In the genomic region with DNA sequence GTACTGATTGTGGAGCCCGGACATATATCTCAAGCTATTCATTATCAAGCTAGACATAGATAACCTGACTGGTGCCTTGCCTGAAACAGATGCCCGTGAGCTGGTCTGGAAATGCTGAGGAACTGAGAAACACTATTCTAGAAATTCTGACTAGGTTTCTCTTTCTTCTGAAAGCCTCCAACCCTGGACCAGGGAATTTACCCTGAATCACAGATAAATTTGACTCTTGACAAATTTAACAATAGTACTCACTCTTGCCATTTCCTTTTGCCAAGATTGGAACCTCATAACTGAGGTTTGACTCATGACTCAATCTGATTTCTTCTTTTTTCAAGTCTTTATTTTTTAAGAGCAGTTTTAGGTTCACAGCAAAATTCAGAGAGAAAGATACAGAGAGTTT, we compare ENCODE assay signal across 1 cellular context.
TF ChIP-seq lines count a peak whose summit lies in the region.

No MANE protein-coding gene starts in this region.

TF ChIP-seq in GM12878, 131 proteins besides CTCF, POLR2A, EP300 and RAD21 (continued from another document and continues in another):
- TF ChIP-seq, protein P1, sequence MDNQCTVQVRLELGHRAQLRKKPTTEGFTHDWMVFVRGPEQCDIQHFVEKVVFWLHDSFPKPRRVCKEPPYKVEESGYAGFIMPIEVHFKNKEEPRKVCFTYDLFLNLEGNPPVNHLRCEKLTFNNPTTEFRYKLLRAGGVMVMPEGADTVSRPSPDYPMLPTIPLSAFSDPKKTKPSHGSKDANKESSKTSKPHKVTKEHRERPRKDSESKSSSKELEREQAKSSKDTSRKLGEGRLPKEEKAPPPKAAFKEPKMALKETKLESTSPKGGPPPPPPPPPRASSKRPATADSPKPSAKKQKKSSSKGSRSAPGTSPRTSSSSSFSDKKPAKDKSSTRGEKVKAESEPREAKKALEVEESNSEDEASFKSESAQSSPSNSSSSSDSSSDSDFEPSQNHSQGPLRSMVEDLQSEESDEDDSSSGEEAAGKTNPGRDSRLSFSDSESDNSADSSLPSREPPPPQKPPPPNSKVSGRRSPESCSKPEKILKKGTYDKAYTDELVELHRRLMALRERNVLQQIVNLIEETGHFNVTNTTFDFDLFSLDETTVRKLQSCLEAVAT (IDR thresholded peaks at IDR 0.05), result no peak
- TF ChIP-seq, protein P2, sequence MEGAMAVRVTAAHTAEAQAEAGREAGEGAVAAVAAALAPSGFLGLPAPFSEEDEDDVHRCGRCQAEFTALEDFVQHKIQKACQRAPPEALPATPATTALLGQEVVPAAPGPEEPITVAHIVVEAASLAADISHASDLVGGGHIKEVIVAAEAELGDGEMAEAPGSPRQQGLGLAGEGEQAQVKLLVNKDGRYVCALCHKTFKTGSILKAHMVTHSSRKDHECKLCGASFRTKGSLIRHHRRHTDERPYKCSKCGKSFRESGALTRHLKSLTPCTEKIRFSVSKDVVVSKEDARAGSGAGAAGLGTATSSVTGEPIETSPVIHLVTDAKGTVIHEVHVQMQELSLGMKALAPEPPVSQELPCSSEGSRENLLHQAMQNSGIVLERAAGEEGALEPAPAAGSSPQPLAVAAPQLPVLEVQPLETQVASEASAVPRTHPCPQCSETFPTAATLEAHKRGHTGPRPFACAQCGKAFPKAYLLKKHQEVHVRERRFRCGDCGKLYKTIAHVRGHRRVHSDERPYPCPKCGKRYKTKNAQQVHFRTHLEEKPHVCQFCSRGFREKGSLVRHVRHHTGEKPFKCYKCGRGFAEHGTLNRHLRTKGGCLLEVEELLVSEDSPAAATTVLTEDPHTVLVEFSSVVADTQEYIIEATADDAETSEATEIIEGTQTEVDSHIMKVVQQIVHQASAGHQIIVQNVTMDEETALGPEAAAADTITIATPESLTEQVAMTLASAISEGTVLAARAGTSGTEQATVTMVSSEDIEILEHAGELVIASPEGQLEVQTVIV (IDR thresholded peaks at IDR 0.05; ENCODE audit: borderline replicate concordance, partially characterized antibody), result no peak
- TF ChIP-seq MTA3 (IDR thresholded peaks at IDR 0.05; ENCODE audit: borderline replicate concordance, low read length) (peak; percentile 65; the same call in 1 of the 2 replicates), RBBP5 (conservative IDR thresholded peaks at IDR 0.05) (no peak), CBFB (IDR thresholded peaks at IDR 0.05; ENCODE audit: low read depth) (no peak), KAT2A (conservative IDR thresholded peaks at IDR 0.05; ENCODE audit: control insufficient read depth, low read depth, low read length) (no peak), YBX1 (IDR thresholded peaks at IDR 0.05) (no peak), CHD2 (IDR thresholded peaks at IDR 0.05; ENCODE audit: borderline replicate concordance, low read depth, low read length) (no peak), KLF5 (IDR thresholded peaks at IDR 0.05; ENCODE audit: partially characterized antibody) (no peak), ESRRA (IDR thresholded peaks at IDR 0.05; ENCODE audit: low read length) (no peak), CBX3 (IDR thresholded peaks at IDR 0.05; ENCODE audit: borderline replicate concordance, low read depth) (no peak), NFYA (IDR thresholded peaks at IDR 0.05; ENCODE audit: borderline replicate concordance, low read depth, low read length) (no peak), LARP7 (IDR thresholded peaks at IDR 0.05) (no peak), ZNF24 (IDR thresholded peaks at IDR 0.05) (peak; percentile 32; the same call in 1 of the 2 replicates), DPF2 (IDR thresholded peaks at IDR 0.05) (0 out of 2 replicates have a peak, but pooled peaks have one; percentile 23), JUND (IDR thresholded peaks at IDR 0.05; ENCODE audit: low read depth, low read length) (no peak), PAX8 (IDR thresholded peaks at IDR 0.05) (no peak), POLR2AphosphoS5 (IDR thresholded peaks at IDR 0.05; ENCODE audit: low read length) (no peak), RELA (IDR thresholded peaks at IDR 0.05; ENCODE audit: borderline replicate concordance, partially characterized antibody) (no peak), ZNF622 (IDR thresholded peaks at IDR 0.05) (no peak), STAT1 (conservative IDR thresholded peaks at IDR 0.05) (no peak), RCOR1 (conservative IDR thresholded peaks at IDR 0.05; ENCODE audit: low read depth, low read length) (no peak), HDAC2 (IDR thresholded peaks at IDR 0.05) (no peak), NR2C1 (IDR thresholded peaks at IDR 0.05) (no peak), TBL1XR1 (IDR thresholded peaks at IDR 0.05; ENCODE audit: low read depth, low read length) (0 out of 2 replicates have a peak, but pooled peaks have one; percentile 46), SUZ12 (IDR thresholded peaks at IDR 0.05; ENCODE audit: unreplicated experiment) (no peak), IRF4 (IDR thresholded peaks at IDR 0.05; ENCODE audit: low read depth, low read length) (no peak)
- TF ChIP-seq, protein P3, sequence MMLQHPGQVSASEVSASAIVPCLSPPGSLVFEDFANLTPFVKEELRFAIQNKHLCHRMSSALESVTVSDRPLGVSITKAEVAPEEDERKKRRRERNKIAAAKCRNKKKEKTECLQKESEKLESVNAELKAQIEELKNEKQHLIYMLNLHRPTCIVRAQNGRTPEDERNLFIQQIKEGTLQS (IDR thresholded peaks at IDR 0.05; ENCODE audit: borderline replicate concordance, extremely low read depth, low read depth, low read length), result no peak
- TF ChIP-seq, protein P4, sequence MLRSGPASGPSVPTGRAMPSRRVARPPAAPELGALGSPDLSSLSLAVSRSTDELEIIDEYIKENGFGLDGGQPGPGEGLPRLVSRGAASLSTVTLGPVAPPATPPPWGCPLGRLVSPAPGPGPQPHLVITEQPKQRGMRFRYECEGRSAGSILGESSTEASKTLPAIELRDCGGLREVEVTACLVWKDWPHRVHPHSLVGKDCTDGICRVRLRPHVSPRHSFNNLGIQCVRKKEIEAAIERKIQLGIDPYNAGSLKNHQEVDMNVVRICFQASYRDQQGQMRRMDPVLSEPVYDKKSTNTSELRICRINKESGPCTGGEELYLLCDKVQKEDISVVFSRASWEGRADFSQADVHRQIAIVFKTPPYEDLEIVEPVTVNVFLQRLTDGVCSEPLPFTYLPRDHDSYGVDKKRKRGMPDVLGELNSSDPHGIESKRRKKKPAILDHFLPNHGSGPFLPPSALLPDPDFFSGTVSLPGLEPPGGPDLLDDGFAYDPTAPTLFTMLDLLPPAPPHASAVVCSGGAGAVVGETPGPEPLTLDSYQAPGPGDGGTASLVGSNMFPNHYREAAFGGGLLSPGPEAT (IDR thresholded peaks at IDR 0.05; ENCODE audit: low read depth), result peak; percentile 58; the same call in 1 of the 2 replicates
- TF ChIP-seq, protein P5, sequence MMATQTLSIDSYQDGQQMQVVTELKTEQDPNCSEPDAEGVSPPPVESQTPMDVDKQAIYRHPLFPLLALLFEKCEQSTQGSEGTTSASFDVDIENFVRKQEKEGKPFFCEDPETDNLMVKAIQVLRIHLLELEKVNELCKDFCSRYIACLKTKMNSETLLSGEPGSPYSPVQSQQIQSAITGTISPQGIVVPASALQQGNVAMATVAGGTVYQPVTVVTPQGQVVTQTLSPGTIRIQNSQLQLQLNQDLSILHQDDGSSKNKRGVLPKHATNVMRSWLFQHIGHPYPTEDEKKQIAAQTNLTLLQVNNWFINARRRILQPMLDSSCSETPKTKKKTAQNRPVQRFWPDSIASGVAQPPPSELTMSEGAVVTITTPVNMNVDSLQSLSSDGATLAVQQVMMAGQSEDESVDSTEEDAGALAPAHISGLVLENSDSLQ (IDR thresholded peaks at IDR 0.05), result no peak
- TF ChIP-seq, protein P6, sequence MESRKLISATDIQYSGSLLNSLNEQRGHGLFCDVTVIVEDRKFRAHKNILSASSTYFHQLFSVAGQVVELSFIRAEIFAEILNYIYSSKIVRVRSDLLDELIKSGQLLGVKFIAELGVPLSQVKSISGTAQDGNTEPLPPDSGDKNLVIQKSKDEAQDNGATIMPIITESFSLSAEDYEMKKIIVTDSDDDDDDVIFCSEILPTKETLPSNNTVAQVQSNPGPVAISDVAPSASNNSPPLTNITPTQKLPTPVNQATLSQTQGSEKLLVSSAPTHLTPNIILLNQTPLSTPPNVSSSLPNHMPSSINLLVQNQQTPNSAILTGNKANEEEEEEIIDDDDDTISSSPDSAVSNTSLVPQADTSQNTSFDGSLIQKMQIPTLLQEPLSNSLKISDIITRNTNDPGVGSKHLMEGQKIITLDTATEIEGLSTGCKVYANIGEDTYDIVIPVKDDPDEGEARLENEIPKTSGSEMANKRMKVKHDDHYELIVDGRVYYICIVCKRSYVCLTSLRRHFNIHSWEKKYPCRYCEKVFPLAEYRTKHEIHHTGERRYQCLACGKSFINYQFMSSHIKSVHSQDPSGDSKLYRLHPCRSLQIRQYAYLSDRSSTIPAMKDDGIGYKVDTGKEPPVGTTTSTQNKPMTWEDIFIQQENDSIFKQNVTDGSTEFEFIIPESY (IDR thresholded peaks at IDR 0.05), result no peak
- TF ChIP-seq, protein P7, sequence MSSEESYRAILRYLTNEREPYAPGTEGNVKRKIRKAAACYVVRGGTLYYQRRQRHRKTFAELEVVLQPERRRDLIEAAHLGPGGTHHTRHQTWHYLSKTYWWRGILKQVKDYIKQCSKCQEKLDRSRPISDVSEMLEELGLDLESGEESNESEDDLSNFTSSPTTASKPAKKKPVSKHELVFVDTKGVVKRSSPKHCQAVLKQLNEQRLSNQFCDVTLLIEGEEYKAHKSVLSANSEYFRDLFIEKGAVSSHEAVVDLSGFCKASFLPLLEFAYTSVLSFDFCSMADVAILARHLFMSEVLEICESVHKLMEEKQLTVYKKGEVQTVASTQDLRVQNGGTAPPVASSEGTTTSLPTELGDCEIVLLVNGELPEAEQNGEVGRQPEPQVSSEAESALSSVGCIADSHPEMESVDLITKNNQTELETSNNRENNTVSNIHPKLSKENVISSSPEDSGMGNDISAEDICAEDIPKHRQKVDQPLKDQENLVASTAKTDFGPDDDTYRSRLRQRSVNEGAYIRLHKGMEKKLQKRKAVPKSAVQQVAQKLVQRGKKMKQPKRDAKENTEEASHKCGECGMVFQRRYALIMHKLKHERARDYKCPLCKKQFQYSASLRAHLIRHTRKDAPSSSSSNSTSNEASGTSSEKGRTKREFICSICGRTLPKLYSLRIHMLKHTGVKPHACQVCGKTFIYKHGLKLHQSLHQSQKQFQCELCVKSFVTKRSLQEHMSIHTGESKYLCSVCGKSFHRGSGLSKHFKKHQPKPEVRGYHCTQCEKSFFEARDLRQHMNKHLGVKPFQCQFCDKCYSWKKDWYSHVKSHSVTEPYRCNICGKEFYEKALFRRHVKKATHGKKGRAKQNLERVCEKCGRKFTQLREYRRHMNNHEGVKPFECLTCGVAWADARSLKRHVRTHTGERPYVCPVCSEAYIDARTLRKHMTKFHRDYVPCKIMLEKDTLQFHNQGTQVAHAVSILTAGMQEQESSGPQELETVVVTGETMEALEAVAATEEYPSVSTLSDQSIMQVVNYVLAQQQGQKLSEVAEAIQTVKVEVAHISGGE (CRISPR knock-in tag; IDR thresholded peaks at IDR 0.05), result no peak
- TF ChIP-seq, protein P8, sequence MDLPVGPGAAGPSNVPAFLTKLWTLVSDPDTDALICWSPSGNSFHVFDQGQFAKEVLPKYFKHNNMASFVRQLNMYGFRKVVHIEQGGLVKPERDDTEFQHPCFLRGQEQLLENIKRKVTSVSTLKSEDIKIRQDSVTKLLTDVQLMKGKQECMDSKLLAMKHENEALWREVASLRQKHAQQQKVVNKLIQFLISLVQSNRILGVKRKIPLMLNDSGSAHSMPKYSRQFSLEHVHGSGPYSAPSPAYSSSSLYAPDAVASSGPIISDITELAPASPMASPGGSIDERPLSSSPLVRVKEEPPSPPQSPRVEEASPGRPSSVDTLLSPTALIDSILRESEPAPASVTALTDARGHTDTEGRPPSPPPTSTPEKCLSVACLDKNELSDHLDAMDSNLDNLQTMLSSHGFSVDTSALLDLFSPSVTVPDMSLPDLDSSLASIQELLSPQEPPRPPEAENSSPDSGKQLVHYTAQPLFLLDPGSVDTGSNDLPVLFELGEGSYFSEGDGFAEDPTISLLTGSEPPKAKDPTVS (IDR thresholded peaks at IDR 0.05; ENCODE audit: low read depth, low read length), result no peak
- TF ChIP-seq, protein P9, sequence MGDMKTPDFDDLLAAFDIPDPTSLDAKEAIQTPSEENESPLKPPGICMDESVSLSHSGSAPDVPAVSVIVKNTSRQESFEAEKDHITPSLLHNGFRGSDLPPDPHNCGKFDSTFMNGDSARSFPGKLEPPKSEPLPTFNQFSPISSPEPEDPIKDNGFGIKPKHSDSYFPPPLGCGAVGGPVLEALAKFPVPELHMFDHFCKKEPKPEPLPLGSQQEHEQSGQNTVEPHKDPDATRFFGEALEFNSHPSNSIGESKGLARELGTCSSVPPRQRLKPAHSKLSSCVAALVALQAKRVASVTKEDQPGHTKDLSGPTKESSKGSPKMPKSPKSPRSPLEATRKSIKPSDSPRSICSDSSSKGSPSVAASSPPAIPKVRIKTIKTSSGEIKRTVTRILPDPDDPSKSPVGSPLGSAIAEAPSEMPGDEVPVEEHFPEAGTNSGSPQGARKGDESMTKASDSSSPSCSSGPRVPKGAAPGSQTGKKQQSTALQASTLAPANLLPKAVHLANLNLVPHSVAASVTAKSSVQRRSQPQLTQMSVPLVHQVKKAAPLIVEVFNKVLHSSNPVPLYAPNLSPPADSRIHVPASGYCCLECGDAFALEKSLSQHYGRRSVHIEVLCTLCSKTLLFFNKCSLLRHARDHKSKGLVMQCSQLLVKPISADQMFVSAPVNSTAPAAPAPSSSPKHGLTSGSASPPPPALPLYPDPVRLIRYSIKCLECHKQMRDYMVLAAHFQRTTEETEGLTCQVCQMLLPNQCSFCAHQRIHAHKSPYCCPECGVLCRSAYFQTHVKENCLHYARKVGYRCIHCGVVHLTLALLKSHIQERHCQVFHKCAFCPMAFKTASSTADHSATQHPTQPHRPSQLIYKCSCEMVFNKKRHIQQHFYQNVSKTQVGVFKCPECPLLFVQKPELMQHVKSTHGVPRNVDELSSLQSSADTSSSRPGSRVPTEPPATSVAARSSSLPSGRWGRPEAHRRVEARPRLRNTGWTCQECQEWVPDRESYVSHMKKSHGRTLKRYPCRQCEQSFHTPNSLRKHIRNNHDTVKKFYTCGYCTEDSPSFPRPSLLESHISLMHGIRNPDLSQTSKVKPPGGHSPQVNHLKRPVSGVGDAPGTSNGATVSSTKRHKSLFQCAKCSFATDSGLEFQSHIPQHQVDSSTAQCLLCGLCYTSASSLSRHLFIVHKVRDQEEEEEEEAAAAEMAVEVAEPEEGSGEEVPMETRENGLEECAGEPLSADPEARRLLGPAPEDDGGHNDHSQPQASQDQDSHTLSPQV (IDR thresholded peaks at IDR 0.05), result no peak
- TF ChIP-seq, protein P10, sequence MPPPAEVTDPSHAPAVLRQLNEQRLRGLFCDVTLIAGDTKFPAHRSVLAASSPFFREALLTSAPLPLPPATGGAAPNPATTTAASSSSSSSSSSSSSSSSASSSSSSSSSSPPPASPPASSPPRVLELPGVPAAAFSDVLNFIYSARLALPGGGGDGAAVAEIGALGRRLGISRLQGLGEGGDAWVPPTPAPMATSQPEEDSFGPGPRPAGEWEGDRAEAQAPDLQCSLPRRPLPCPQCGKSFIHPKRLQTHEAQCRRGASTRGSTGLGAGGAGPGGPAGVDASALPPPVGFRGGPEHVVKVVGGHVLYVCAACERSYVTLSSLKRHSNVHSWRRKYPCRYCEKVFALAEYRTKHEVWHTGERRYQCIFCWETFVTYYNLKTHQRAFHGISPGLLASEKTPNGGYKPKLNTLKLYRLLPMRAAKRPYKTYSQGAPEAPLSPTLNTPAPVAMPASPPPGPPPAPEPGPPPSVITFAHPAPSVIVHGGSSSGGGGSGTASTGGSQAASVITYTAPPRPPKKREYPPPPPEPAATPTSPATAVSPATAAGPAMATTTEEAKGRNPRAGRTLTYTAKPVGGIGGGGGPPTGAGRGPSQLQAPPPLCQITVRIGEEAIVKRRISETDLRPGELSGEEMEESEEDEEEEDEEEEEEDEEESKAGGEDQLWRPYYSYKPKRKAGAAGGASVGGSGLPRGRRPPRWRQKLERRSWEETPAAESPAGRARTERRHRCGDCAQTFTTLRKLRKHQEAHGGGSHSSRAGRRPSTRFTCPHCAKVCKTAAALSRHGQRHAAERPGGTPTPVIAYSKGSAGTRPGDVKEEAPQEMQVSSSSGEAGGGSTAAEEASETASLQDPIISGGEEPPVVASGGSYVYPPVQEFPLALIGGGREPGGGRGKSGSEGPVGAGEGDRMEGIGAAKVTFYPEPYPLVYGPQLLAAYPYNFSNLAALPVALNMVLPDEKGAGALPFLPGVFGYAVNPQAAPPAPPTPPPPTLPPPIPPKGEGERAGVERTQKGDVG (CRISPR knock-in tag; IDR thresholded peaks at IDR 0.05), result no peak
